ENCODE assay signal across 25 cellular contexts in the genomic region with DNA sequence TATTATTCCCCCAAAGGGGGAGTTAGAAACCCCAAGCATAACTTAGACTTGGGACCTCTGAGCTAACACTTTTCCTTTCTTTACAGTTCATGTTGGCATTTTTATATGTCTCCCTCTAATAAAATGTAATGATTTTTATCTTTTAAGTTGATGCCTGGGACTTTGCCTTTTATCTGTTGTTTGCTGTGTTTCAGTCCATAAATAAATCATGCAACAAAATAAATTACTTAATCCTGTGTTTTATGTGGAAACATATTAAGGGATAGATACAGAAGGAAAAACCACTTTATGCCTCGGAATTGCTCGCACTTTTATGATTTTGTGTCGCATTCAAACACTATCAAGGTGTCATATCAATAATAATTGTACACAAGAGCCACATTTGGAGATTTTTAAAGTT.
"Had no signal": no experiment of that assay in that cellular context is flagged by ENCODE, and none has a peak within 500 bp of the region (broad histone marks: within the 10 kb centered on the region; RNA-seq: fewer than 3 reads in every experiment).

No MANE protein-coding gene starts in this region.

- H3K36me3 ChIP-seq: colonic mucosa, esophagus squamous epithelium, gastrocnemius medialis, heart right ventricle, left lung, lower lobe of right lung had no signal

- H3K4me1 ChIP-seq: colonic mucosa, esophagus squamous epithelium, heart right ventricle, left lung had no signal

- H3K9me3 ChIP-seq: colonic mucosa, esophagus squamous epithelium, gastrocnemius medialis, heart right ventricle, left lung, lower lobe of right lung had no signal

- H3K27ac ChIP-seq: colonic mucosa, epithelial cell of prostate, esophagus squamous epithelium, gastrocnemius medialis, heart right ventricle, left lung, lower lobe of right lung had no signal

- DNase-seq: colonic mucosa; cortex of kidney; effector CD8-positive, alpha-beta T cell; effector memory CD8-positive, alpha-beta T cell; endodermal cell; erythroblast; esophagus squamous epithelium; foreskin fibroblast; foreskin melanocyte; gastrocnemius medialis; glutamatergic neuron; head of caudate nucleus; heart right ventricle; hippocampal formation; left cardiac atrium; left lung; left ventricle myocardium superior; lower lobe of right lung; mesendoderm; midbrain; naive thymus-derived CD4-positive, alpha-beta T cell had no signal

- ATAC-seq: effector memory CD8-positive, alpha-beta T cell; esophagus mucosa; gastrocnemius medialis; heart right ventricle; left cardiac atrium; left lung; left ventricle myocardium superior; lower lobe of right lung; naive thymus-derived CD4-positive, alpha-beta T cell had no signal

- H3K4me3 ChIP-seq: colonic mucosa, esophagus squamous epithelium, gastrocnemius medialis, left lung, lower lobe of right lung had no signal

- H3K27me3 ChIP-seq: colonic mucosa, left lung had no signal

- FAIRE-seq: islet of Langerhans, keratinocyte had no signal
